ENCODE assay signal across 8 cellular contexts in the genomic region with DNA sequence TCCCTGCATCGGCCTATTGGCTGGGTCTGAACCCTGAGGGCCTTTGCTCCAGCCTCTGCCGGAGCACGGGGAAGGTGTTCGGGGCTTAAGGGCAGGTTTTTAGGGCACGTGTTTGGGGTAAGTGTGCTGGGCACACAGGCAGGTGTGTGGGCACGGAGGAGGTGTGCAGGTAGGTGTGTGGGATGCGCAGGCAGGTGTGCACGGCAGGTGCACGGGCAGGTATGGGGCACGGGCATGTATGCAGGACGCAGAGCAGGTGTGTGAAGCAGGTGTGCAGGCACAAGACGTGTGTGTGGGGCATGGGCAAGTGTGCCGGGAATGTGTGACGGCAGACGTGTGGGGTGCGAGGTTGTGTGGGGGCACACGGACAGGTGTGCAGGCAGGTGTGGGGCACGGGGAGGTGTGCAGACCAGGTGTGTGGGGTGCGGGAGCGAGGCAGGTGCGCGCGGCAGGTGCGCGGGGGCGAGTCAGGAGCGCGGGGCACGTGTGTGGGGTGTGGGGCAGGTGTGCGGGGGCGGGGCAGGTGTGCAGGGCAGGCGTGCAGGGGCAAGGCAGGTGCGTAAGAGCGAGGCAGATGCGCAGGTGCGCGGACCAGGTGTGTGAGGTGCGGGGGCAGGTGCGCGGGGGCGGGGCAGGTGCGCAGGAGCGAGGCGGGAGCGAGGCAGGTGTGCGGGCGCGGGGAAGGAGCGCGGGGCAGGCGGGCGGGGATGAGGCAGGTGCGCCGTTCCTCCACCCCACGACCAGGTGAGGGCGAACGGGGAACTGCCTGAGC. TPM values are rescaled to one million over a fixed set of nuclear protein-coding genes. Genes with fewer than 3 reads are reported as not detected.
DNase-seq lines count a peak whose midpoint lies in the region; ATAC-seq and TF ChIP-seq lines count a peak whose summit lies in the region.

No MANE protein-coding gene starts in this region.

- CTCF ChIA-PET in Calu3 (lab: Charles Lee), result no interaction called here

- no peak for TF ChIP-seq CTCF in Calu3 (IDR thresholded peaks at IDR 0.05; ENCODE audit: unreplicated experiment)
- no peak for TF ChIP-seq CTCF in NB4 (IDR thresholded peaks at IDR 0.05; ENCODE audit: low read depth, low read length)
- TF ChIP-seq CTCF in choroid plexus epithelial cell (conservative IDR thresholded peaks at IDR 0.05; ENCODE audit: low read depth, low read length), result no peak
- TF ChIP-seq CTCF in GM20000 (IDR thresholded peaks at IDR 0.05; ENCODE audit: extremely low read depth, missing control alignments), result no peak

- no peak for ATAC-seq in GM21360 (IDR thresholded peaks at IDR 0.05; ENCODE audit: unreplicated experiment)

- peaks cover 5% of the 10 kb centered on the region for H3K4me1 ChIP-seq in muscle layer of colon (ENCODE audit: insufficient read depth, low read length)

- peaks cover 30% of the 10 kb centered on the region for H3K4me1 Mint-ChIP-seq in Calu3 (ENCODE audit: low read depth, unreplicated experiment)

- peaks cover 4% of the 10 kb centered on the region for H3K9me3 Mint-ChIP-seq in Calu3 (ENCODE audit: low read depth, unreplicated experiment)

- H3K36me3 ChIP-seq in muscle layer of colon (ENCODE audit: insufficient read depth, low read length), result peaks cover 6% of the 10 kb centered on the region

- no peak for TF ChIP-seq POLR2A in NB4 (IDR thresholded peaks at IDR 0.05; ENCODE audit: extremely low read depth, insufficient read length)

- H3K27ac ChIP-seq in muscle layer of colon (ENCODE audit: low read depth, low read length), result peak overlapping the region; percentile 13

- no peaks in the 10 kb centered on the region for H3K9me3 ChIP-seq in muscle layer of colon (ENCODE audit: low read length)

- H3K4me3 ChIP-seq in NB4 (ENCODE audit: low read depth, low read length), result peak overlapping the region; percentile 36
- peak overlapping the region; percentile 85 for H3K4me3 ChIP-seq in choroid plexus epithelial cell (ENCODE audit: low read depth, low read length)
- H3K4me3 ChIP-seq in muscle layer of colon (ENCODE audit: low read depth in 1 of 2, low read length in 2 of 2), result peak overlapping the region; percentile 28 to 66

- intact Hi-C loops in Calu3 (cut with micrococcal nuclease; ENCODE audit: unreplicated experiment), result no loop called here

- H3K36me3 Mint-ChIP-seq in Calu3 (ENCODE audit: insufficient read depth, unreplicated experiment), result peaks cover 23% of the 10 kb centered on the region

- no peaks in the 10 kb centered on the region for H3K27me3 ChIP-seq in muscle layer of colon (ENCODE audit: control insufficient read depth in 1 of 2, insufficient read depth in 2 of 2, low read length in 2 of 2)

- no peaks in the 10 kb centered on the region for H3K27me3 Mint-ChIP-seq in Calu3 (ENCODE audit: unreplicated experiment)

- H3K9ac ChIP-seq in muscle layer of colon (ENCODE audit: low read length), result no peak overlapping the region

- H3K4me3 Mint-ChIP-seq in Calu3 (ENCODE audit: low read depth, unreplicated experiment), result peak overlapping the region; percentile 82

- DNase-seq in Calu3 (peak; percentile 62), NB4 (ENCODE audit: low read depth) (no peak), choroid plexus epithelial cell (ENCODE audit: low read depth) (no peak), activated gamma-delta T cell treated with Interleukin-2 at 50 U/mL for 16 hours (no peak), NOMO-1 treated with DMSO at 0.1 percent for 48 hours (lab: John Stamatoyannopoulos, UW; ENCODE audit: unreplicated experiment) (no peak), GM20000 (ENCODE audit: low spot score) (no peak)

- no TSS peak for BruUV-seq in Calu3 (replicated peaks; lab: Mats Ljungman, UMichigan)

- peak overlapping the region; percentile 82 for H3K27ac Mint-ChIP-seq in Calu3 (ENCODE audit: unreplicated experiment)

RNA-seq across cellular contexts. Expression of gene METRNL, which starts 28.6 kb away (rescaled TPM):
- 29.0 and 40.9 TPM in 2 replicates for total RNA-seq in Calu3 (2022)
